In genomic region chr2:173326806-173327205, GRCh38 we compare ENCODE assay signal across 1 cellular context.
TF ChIP-seq lines count a peak whose summit lies in the region.

No MANE protein-coding gene starts in this region.

TF ChIP-seq in GM23338, 12 proteins besides CTCF, POLR2A, EP300 and RAD21 (continued from another document):
- TF ChIP-seq, protein P1, sequence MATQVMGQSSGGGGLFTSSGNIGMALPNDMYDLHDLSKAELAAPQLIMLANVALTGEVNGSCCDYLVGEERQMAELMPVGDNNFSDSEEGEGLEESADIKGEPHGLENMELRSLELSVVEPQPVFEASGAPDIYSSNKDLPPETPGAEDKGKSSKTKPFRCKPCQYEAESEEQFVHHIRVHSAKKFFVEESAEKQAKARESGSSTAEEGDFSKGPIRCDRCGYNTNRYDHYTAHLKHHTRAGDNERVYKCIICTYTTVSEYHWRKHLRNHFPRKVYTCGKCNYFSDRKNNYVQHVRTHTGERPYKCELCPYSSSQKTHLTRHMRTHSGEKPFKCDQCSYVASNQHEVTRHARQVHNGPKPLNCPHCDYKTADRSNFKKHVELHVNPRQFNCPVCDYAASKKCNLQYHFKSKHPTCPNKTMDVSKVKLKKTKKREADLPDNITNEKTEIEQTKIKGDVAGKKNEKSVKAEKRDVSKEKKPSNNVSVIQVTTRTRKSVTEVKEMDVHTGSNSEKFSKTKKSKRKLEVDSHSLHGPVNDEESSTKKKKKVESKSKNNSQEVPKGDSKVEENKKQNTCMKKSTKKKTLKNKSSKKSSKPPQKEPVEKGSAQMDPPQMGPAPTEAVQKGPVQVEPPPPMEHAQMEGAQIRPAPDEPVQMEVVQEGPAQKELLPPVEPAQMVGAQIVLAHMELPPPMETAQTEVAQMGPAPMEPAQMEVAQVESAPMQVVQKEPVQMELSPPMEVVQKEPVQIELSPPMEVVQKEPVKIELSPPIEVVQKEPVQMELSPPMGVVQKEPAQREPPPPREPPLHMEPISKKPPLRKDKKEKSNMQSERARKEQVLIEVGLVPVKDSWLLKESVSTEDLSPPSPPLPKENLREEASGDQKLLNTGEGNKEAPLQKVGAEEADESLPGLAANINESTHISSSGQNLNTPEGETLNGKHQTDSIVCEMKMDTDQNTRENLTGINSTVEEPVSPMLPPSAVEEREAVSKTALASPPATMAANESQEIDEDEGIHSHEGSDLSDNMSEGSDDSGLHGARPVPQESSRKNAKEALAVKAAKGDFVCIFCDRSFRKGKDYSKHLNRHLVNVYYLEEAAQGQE (IDR thresholded peaks at IDR 0.05; ENCODE audit: unreplicated experiment): no peak
- no peak for TF ChIP-seq STAT1 (IDR thresholded peaks at IDR 0.05; ENCODE audit: unreplicated experiment)
- no peak for TF ChIP-seq JUNB (IDR thresholded peaks at IDR 0.05; ENCODE audit: unreplicated experiment)
